Comparison of ENCODE assay signal across 8 cellular contexts in the genomic region with DNA sequence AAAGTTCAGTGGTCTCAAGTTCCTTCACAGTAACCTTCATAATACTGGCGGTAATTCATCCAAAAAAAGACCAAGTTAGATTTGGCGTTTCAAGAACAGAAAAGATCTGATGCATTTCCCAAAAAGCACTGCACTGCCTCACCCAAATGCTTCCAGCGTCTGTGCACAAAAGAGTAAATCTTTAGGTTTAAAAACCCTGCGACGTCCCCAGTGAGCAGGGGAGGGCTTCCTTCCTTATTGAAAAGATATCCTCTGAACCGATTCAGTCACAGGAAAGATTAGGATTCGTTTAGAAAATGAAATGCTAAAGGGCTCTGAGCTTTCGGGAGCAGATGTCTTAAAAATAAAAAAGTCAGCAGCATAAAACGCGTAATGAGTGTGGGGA. TPM values are rescaled to one million over a fixed set of nuclear protein-coding genes. Genes with fewer than 3 reads are reported as not detected.
DNase-seq lines count a peak whose midpoint lies in the region; ATAC-seq, FAIRE-seq and TF ChIP-seq lines count a peak whose summit lies in the region.

No MANE protein-coding gene starts in this region.

- H3K27ac ChIP-seq in KMS-11 (peak overlapping the region; percentile 62), K562 (ENCODE audit: extremely low read depth, low read depth, low read length) (peak overlapping the region; percentile 89)

- no peaks in the 10 kb centered on the region for H3K9me1 ChIP-seq in K562 (ENCODE audit: control insufficient read depth, insufficient read depth, low read length)

- FAIRE-seq in K562 (lab: Jason Lieb, UNC): no peak

- H3K4me3 ChIP-seq in KMS-11 (IDR thresholded peaks at IDR 0.05; ENCODE audit: insufficient read depth, low read depth, low read length) (no peak overlapping the region), K562 (peak overlapping the region; percentile 87)

- H3K36me3 ChIP-seq in KMS-11 (ENCODE audit: insufficient read depth) (no peaks in the 10 kb centered on the region), K562 (ENCODE audit: control insufficient read depth, insufficient read depth, low read length) (peaks cover 25% of the 10 kb centered on the region)

- peaks cover 19% of the 10 kb centered on the region for H3K4me1 ChIP-seq in KMS-11 (ENCODE audit: low read depth, poor library complexity, severe bottlenecking)
- H3K4me1 ChIP-seq in K562 (replicated peaks in 1 of 2; ENCODE audit: control insufficient read depth in 2 of 2, insufficient read depth in 2 of 2, low read length in 2 of 2): peaks cover 11 to 22% of the 10 kb centered on the region in 2 experiments

- CTCF ChIA-PET in K562 (lab: Yijun Ruan, JAX; ENCODE audit: low intra/inter-chr PET ratio): interaction anchor here (0.6 to 2.0 kb wide), 2 partner anchors 132 to 218 kb away, joined by 3 to 12 read pairs; no protein-coding TSS in a partner anchor

- DNase-seq in ELR (ENCODE audit: low read depth) (peak; percentile 34), K562 (ENCODE audit: extremely low read depth in 1 of 4, low spot score in 3 of 4) (peak in 3 of 4 experiments; percentile 30 to 56 (median 31)), memory B cell (ENCODE audit: low spot score in 2 of 2) (no peak), SW480 (ENCODE audit: low spot score) (no peak), activated gamma-delta T cell treated with Interleukin-2 at 50 U/mL for 16 hours (no peak)

- H3K9ac ChIP-seq in KMS-11 (peak overlapping the region; percentile 83), K562 (ENCODE audit: insufficient read depth in 1 of 2, low read depth in 2 of 2, low read length in 2 of 2) (peak overlapping the region; percentile 89)

- POLR2A ChIA-PET in K562 (lab: Yijun Ruan, JAX): interaction anchor here (0.8 to 1.5 kb wide), 3 partner anchors 11 to 132 kb away, joined by 3 read pairs; no protein-coding TSS in a partner anchor

- WGBS in K562 (ENCODE audit: insufficient coverage, low coverage, missing lambda C conversion rate): under 1% methylated on average over 10 of the region's 10 CpGs

- H3K27ac Mint-ChIP-seq in memory B cell: peak overlapping the region; percentile 96

- TF ChIP-seq CTCF in KMS-11 (conservative IDR thresholded peaks at IDR 0.05; ENCODE audit: low read depth, low read length) (no peak), K562 (IDR thresholded peaks at IDR 0.05 in 2 of 3, conservative IDR thresholded peaks at IDR 0.05 in 1 of 3; ENCODE audit: insufficient read depth in 2 of 3, low read depth in 1 of 3, low read length in 3 of 3) (no peak)

- H3K79me2 ChIP-seq in KMS-11 (ENCODE audit: insufficient read depth, low read depth) (no peaks in the 10 kb centered on the region; the same call in 1 of the 2 replicates), K562 (ENCODE audit: control insufficient read depth, insufficient read depth, low read length) (peaks cover 30% of the 10 kb centered on the region)

- no peaks in the 10 kb centered on the region for H3K9me3 ChIP-seq in K562 (replicated peaks; ENCODE audit: control insufficient read depth, insufficient read depth, low read depth, low read length)

- H2AFZ ChIP-seq in KMS-11 (ENCODE audit: low read depth): peak overlapping the region; percentile 97
- peak overlapping the region; percentile 96 for H2AFZ ChIP-seq in K562 (ENCODE audit: low read depth, low read length)

- TF ChIP-seq RAD21 in K562 (CRISPR knock-in tag; conservative IDR thresholded peaks at IDR 0.05 in 1 of 2, IDR thresholded peaks at IDR 0.05 in 1 of 2): no peak

- no peaks in the 10 kb centered on the region for H3K27me3 Mint-ChIP-seq in memory B cell

- in situ Hi-C loops in K562 (cut with MboI): no loop called here

- peaks cover 13% of the 10 kb centered on the region for H3K4me1 Mint-ChIP-seq in memory B cell

- ATAC-seq in K562 (peak; percentile 62), memory B cell (ENCODE audit: low read depth) (peak; percentile 9), GM18867 (IDR thresholded peaks at IDR 0.05; ENCODE audit: unreplicated experiment) (no peak), GM18520 (IDR thresholded peaks at IDR 0.05; ENCODE audit: unreplicated experiment) (no peak)

- peak overlapping the region; percentile 94 for H3K4me3 Mint-ChIP-seq in memory B cell

- no peak for TF ChIP-seq EP300 in K562 (IDR thresholded peaks at IDR 0.05; ENCODE audit: low read length)

- intact Hi-C loops in K562 (cut with micrococcal nuclease): loop anchor here (1.0 kb wide), 2 partner anchors 53 to 98 kb away; no protein-coding TSS in a partner anchor

- H3K27me3 ChIP-seq in KMS-11 (ENCODE audit: insufficient read depth, low read depth) (no peaks in the 10 kb centered on the region), K562 (ENCODE audit: control insufficient read depth in 2 of 2, insufficient read depth in 2 of 2, low read length in 2 of 2) (no peaks in the 10 kb centered on the region; a peak in 1 of 5 replicates)

- H3K36me3 Mint-ChIP-seq in memory B cell: peaks cover 11% of the 10 kb centered on the region

- TF ChIP-seq POLR2A in K562 (conservative IDR thresholded peaks at IDR 0.05): no peak

- no peaks in the 10 kb centered on the region for H4K20me1 ChIP-seq in KMS-11 (ENCODE audit: insufficient read depth)
- H4K20me1 ChIP-seq in K562 (replicated peaks; ENCODE audit: control insufficient read depth, insufficient read depth, low read length): no peaks in the 10 kb centered on the region

- BruUV-seq in K562 (replicated peaks; lab: Mats Ljungman, UMichigan): no TSS peak

- H3K4me2 ChIP-seq in KMS-11 (peak overlapping the region; percentile 92), K562 (ENCODE audit: insufficient read depth, low read length) (peak overlapping the region; percentile 95)

- no peaks in the 10 kb centered on the region for H3K9me3 Mint-ChIP-seq in memory B cell

TF ChIP-seq in K562, 482 proteins besides CTCF, POLR2A, EP300 and RAD21 (continues in another document):
- TF ChIP-seq TFAM (CRISPR knock-in tag; conservative IDR thresholded peaks at IDR 0.05) (no peak), TAF9B (IDR thresholded peaks at IDR 0.05; ENCODE audit: partially characterized antibody) (peak; percentile 14), CEBPZ (IDR thresholded peaks at IDR 0.05; ENCODE audit: borderline replicate concordance, low read depth, low read length) (no peak), XRCC5 (IDR thresholded peaks at IDR 0.05; ENCODE audit: low read depth, low read length) (peak; percentile 4; the same call in 1 of the 2 replicates), OTX1 (CRISPR knock-in tag; IDR thresholded peaks at IDR 0.05) (no peak), LCOR (CRISPR knock-in tag; IDR thresholded peaks at IDR 0.05) (peak; percentile 16; the same call in 1 of the 2 replicates), ZKSCAN8 (CRISPR knock-in tag; IDR thresholded peaks at IDR 0.05) (no peak)

RNA-seq across cellular contexts. Expression of gene TBC1D7, which starts 0.7 kb away (rescaled TPM):
- 88.3 and 95.2 TPM in 2 replicates for total RNA-seq in K562 (2011; cell fraction: chromatin; rRNA removed; ENCODE audit: low replicate concordance)
- 51.5 and 54.2 TPM in 2 replicates for total RNA-seq in K562 (2011; cell fraction: nucleolus; rRNA removed)
- total RNA-seq in K562 (2011; cell fraction: nucleoplasm; rRNA removed): 88.9 and 141 TPM in 2 replicates
- total RNA-seq in K562 (2014; rRNA removed) (49.4 and 56.9 TPM in 2 replicates), K562 (2014; rRNA removed; fragmentation: Illumina TruSeq; extraction: Trizol) (61.1 and 64.2 TPM in 2 replicates), K562 (2015; rRNA removed; fragmentation: Illumina TruSeq; extraction: Trizol) (48.4 and 49.8 TPM in 2 replicates), K562 (2021) (51.8 and 59.4 TPM in 2 replicates)
- polyA plus RNA-seq in K562 (2011; rRNA removed) (107 and 108 TPM in 2 replicates), K562 (2014; fragmentation: Illumina TruSeq; extraction: Trizol) (71.0 and 72.2 TPM in 2 replicates), K562 (2014; fragmentation: Nextera tagmentation; extraction: Ambion mirVana) (10 to 100 TPM; 74.5 to 86.8 TPM), K562 (2014; rRNA removed) (55.2 and 59.5 TPM in 2 replicates)
- 40.2 and 54.9 TPM in 2 replicates for polyA plus RNA-seq in K562 (2011; cell fraction: cytosol; rRNA removed)
- 48.4 and 66.4 TPM in 2 replicates for polyA plus RNA-seq in K562 (2011; cell fraction: nucleus; rRNA removed)
- 57.0 and 64.2 TPM in 2 replicates for polyA plus RNA-seq in K562 (2012)
- 60.0 and 78.8 TPM in 2 replicates for polyA minus RNA-seq in K562 (2011; rRNA and poly(A)+ RNA removed)
- polyA minus RNA-seq in K562 (2011; cell fraction: cytosol; rRNA and poly(A)+ RNA removed): 16.2 and 25.4 TPM in 2 replicates
- 29.8 and 53.8 TPM in 2 replicates for polyA minus RNA-seq in K562 (2011; cell fraction: nucleus; rRNA and poly(A)+ RNA removed)

Comparison
In these comparisons a context has a peak if more than half of its experiments do, and no peak if none do; other contexts are left out.
1. DNase-seq: peak in ELR (single experiment) and K562 (3 of 4); none in memory B cell (0 of 2), SW480 (single experiment) and activated gamma-delta T cell treated with Interleukin-2 at 50 U/mL for 16 hours (single experiment).
2. ATAC-seq: peak in K562 (single experiment) and memory B cell (single experiment); none in GM18867 (single experiment) and GM18520 (single experiment).